ENCODE assay signal across 15 cellular contexts in genomic region chr2:215929602-215930335, GRCh38.
DNase-seq lines count a peak whose midpoint lies in the region; ATAC-seq, FAIRE-seq and TF ChIP-seq lines count a peak whose summit lies in the region.
"Had no signal": no experiment of that assay in that cellular context is flagged by ENCODE, and none has a peak within 500 bp of the region (broad histone marks: within the 10 kb centered on the region; RNA-seq: fewer than 3 reads in every experiment).

No MANE protein-coding gene starts in this region.

- H3K4me1 ChIP-seq in DND-41 (ENCODE audit: insufficient read depth, low read length) (no peaks in the 10 kb centered on the region), adipocyte (ENCODE audit: control insufficient read depth, insufficient read depth, low read length) (peaks cover 24% of the 10 kb centered on the region), HepG2 (ENCODE audit: insufficient read depth, low read length) (peaks cover 34% of the 10 kb centered on the region), stomach (peaks cover 0 to 12% (median 0%) of the 10 kb centered on the region in 4 donors)

- no peak overlapping the region for H3K4me2 ChIP-seq in DND-41 (ENCODE audit: insufficient read depth, low read length)
- H3K4me2 ChIP-seq in HepG2 (ENCODE audit: low read depth, low read length): no peak overlapping the region

- WGBS in HepG2 (ENCODE audit: low lambda C conversion rate): 86% methylated on average over 6 of the region's 6 CpGs
- WGBS in stomach, 5 donors: 79 to 91% (median 88%) methylated on average over 6 of the region's 6 CpGs

- TF ChIP-seq EP300 in HepG2 (IDR thresholded peaks at IDR 0.05; ENCODE audit: low read depth in 2 of 2, low read length in 2 of 2) (no peak; a peak in 1 of 4 replicates), HepG2 (CRISPR knock-in tag; IDR thresholded peaks at IDR 0.05; ENCODE audit: borderline replicate concordance) (no peak; the same call in 1 of the 2 replicates), stomach (IDR thresholded peaks at IDR 0.05) (no peak)

- no peaks in the 10 kb centered on the region for H4K20me1 ChIP-seq in DND-41 (ENCODE audit: insufficient read depth, low read length)
- H4K20me1 ChIP-seq in HepG2 (ENCODE audit: insufficient read depth, low read length): no peaks in the 10 kb centered on the region

- TF ChIP-seq RAD21 in HepG2 (CRISPR knock-in tag; IDR thresholded peaks at IDR 0.05): no peak

- H3K36me3 ChIP-seq in DND-41 (ENCODE audit: insufficient read depth, low read length) (no peaks in the 10 kb centered on the region), adipocyte (ENCODE audit: control insufficient read depth, insufficient read depth, low read length, severe bottlenecking) (no peaks in the 10 kb centered on the region), HepG2 (replicated peaks in 1 of 2; ENCODE audit: control insufficient read depth in 1 of 2, insufficient read depth in 2 of 2, low read length in 2 of 2) (no peaks in the 10 kb centered on the region), stomach (no peaks in the 10 kb centered on the region)

- in situ Hi-C loops in HepG2 (cut with HindIII; ENCODE audit: extremely low pct_ligation_motif_present, low pct_unique_long_range_greater_than_20kb): loop anchor here (5.0 to 25.0 kb wide), 4 partner anchors 572 to 1992 kb away; partner anchors contain the start of gene BARD1

- TF ChIP-seq CTCF in DND-41 (IDR thresholded peaks at IDR 0.05; ENCODE audit: borderline replicate concordance, extremely low read depth, low read length, poor library complexity, severe bottlenecking) (no peak), HFFc6 (IDR thresholded peaks at IDR 0.05) (no peak), HepG2 (CRISPR knock-in tag; IDR thresholded peaks at IDR 0.05) (no peak), stomach (IDR thresholded peaks at IDR 0.05) (no peak)

- no peak for FAIRE-seq in HepG2 (lab: Jason Lieb, UNC)
- FAIRE-seq: endometrium had no signal

- no peak overlapping the region for H3K27ac ChIP-seq in DND-41 (ENCODE audit: low read length)
- no peak overlapping the region for H3K27ac ChIP-seq in HepG2 (ENCODE audit: extremely low read length, insufficient read depth, low read length)
- H3K27ac ChIP-seq in stomach: no peak overlapping the region

- H3K4me3 ChIP-seq in DND-41 (ENCODE audit: low read depth in 1 of 2, low read length in 2 of 2): no peak overlapping the region
- no peak overlapping the region for H3K4me3 ChIP-seq in adipocyte (ENCODE audit: low read length)
- no peak overlapping the region for H3K4me3 ChIP-seq in HepG2 (replicated peaks in 1 of 3; ENCODE audit: insufficient read depth in 1 of 3, low read depth in 2 of 3, low read length in 3 of 3)
- no peak overlapping the region for H3K4me3 ChIP-seq in stomach
- H3K4me3 ChIP-seq: skin epidermis had no signal

- H3K9ac ChIP-seq in DND-41 (ENCODE audit: low read depth, low read length) (no peak overlapping the region), adipocyte (ENCODE audit: low read length) (peak overlapping the region; percentile 84), HepG2 (ENCODE audit: insufficient read depth, low read depth, low read length) (no peak overlapping the region)

- no peak overlapping the region; the same call in 1 of the 2 replicates for H3K4me3 Mint-ChIP-seq in HFFc6

- H3K27me3 ChIP-seq in DND-41 (ENCODE audit: insufficient read depth, low read length, poor library complexity) (no peaks in the 10 kb centered on the region), adipocyte (replicated peaks; ENCODE audit: control insufficient read depth, insufficient read depth, low read length) (no peaks in the 10 kb centered on the region), HepG2 (ENCODE audit: control insufficient read depth in 1 of 2, insufficient read depth in 2 of 2, low read length in 2 of 2) (no peaks in the 10 kb centered on the region), stomach (peaks cover 0 to 17% (median 0%) of the 10 kb centered on the region in 3 donors)

- no peak overlapping the region for H2AFZ ChIP-seq in DND-41 (ENCODE audit: low read depth, low read length)
- H2AFZ ChIP-seq in HepG2 (ENCODE audit: low read length): no peak overlapping the region

- H3K27ac Mint-ChIP-seq in HFFc6: peak overlapping the region; percentile 28

- POLR2A ChIA-PET in HepG2 (lab: Yijun Ruan, JAX): interaction anchor here (2.2 kb wide), 1 partner anchor 136 kb away, joined by 4 read pairs; no protein-coding TSS in a partner anchor
- POLR2A ChIA-PET in HEK293T (lab: Yijun Ruan, JAX): no interaction called here

- no peak for DNase-seq in DND-41
- DNase-seq in HFFc6: no peak
- DNase-seq in adipocyte (ENCODE audit: low read depth): peak; percentile 29
- DNase-seq in HepG2 (ENCODE audit: low spot score): no peak
- no peak for DNase-seq in HEK293T (ENCODE audit: extremely low spot score)
- no peak for DNase-seq in stomach
- DNase-seq in retina: no peak
- DNase-seq: activated CD8-positive, alpha-beta memory T cell treated with anti-CD3 and anti-CD28 coated beads, Interleukin-2, amount 50 U/mL, for 4 hours; amygdala; C1 segment of cervical spinal cord; naive B cell; NCI-H1105 treated with DMSO at 0.1 percent for 48 hours had no signal

- no peaks in the 10 kb centered on the region for H3K36me3 Mint-ChIP-seq in HFFc6 (ENCODE audit: low read depth)
- H3K36me3 Mint-ChIP-seq: naive B cell had no signal

- no peaks in the 10 kb centered on the region for H3K9me3 Mint-ChIP-seq in HFFc6
- H3K9me3 Mint-ChIP-seq: naive B cell had no signal

- peaks cover 5% of the 10 kb centered on the region for H3K27me3 Mint-ChIP-seq in HFFc6 (ENCODE audit: insufficient read depth)

- TF ChIP-seq POLR2A in HepG2 (IDR thresholded peaks at IDR 0.05; ENCODE audit: insufficient read depth in 1 of 2, low read depth in 2 of 2, low read length in 2 of 2): no peak
- TF ChIP-seq POLR2A in stomach (IDR thresholded peaks at IDR 0.05): no peak

- H3K79me2 ChIP-seq in DND-41 (ENCODE audit: insufficient read depth, low read length): no peaks in the 10 kb centered on the region
- H3K79me2 ChIP-seq in HepG2 (ENCODE audit: insufficient read depth, low read length): no peaks in the 10 kb centered on the region

- CTCF ChIA-PET in HepG2 (lab: Yijun Ruan, JAX; ENCODE audit: low intra/inter-chr PET ratio, low total read pairs): no interaction called here
- CTCF ChIA-PET in HEK293T (lab: Yijun Ruan, JAX): interaction anchor here (0.6 kb wide), 2 partner anchors 72 to 1003 kb away, joined by 3 read pairs; no protein-coding TSS in a partner anchor

- H3K9me3 ChIP-seq in DND-41 (ENCODE audit: insufficient read depth, low read length, severe bottlenecking) (no peaks in the 10 kb centered on the region), adipocyte (ENCODE audit: control insufficient read depth, low read length) (no peaks in the 10 kb centered on the region), HepG2 (ENCODE audit: low read length) (no peaks in the 10 kb centered on the region), stomach (no peaks in the 10 kb centered on the region)

- intact Hi-C loops in HepG2 (cut with micrococcal nuclease; ENCODE audit: unreplicated experiment): loop anchor here (2.0 kb wide), 1 partner anchor 927 kb away; no protein-coding TSS in a partner anchor
- intact Hi-C loops in stomach (cut with DNase I; ENCODE audit: low total_unique reads): no loop called here

- H3K4me1 Mint-ChIP-seq in HFFc6 (ENCODE audit: low read depth): peaks cover 33% of the 10 kb centered on the region
- H3K4me1 Mint-ChIP-seq: naive B cell had no signal

- BruUV-seq in HepG2 (replicated peaks; lab: Mats Ljungman, UMichigan): no TSS peak

- ATAC-seq in DND-41 (ENCODE audit: insufficient read depth, low read depth): 0 out of 3 replicates have a peak, but pooled peaks have one; percentile 44
- ATAC-seq in HepG2: peak; percentile 18; the same call in 2 of the 3 replicates
- no peak for ATAC-seq in GM21576 (IDR thresholded peaks at IDR 0.05; ENCODE audit: unreplicated experiment)

TF ChIP-seq in HepG2, 621 proteins besides CTCF, POLR2A, EP300 and RAD21 (continues in another document):
- peak; percentile 72 for TF ChIP-seq NFE2L2 (IDR thresholded peaks at IDR 0.05; ENCODE audit: low read length)
- no peak for TF ChIP-seq HIC2 (CRISPR knock-in tag; IDR thresholded peaks at IDR 0.05; ENCODE audit: low read depth)

TF ChIP-seq in HEK293T, 16 proteins besides CTCF, POLR2A, EP300 and RAD21:
- no peak for TF ChIP-seq FOXK2 (IDR thresholded peaks at IDR 0.05)
- TF ChIP-seq NFRKB (IDR thresholded peaks at IDR 0.05): no peak
